In genomic region chr1:110196917-110197782, GRCh38 we compare ENCODE assay signal across 8 cellular contexts. TPM values are rescaled to one million over a fixed set of nuclear protein-coding genes. Genes with fewer than 3 reads are reported as not detected.
DNase-seq lines count a peak whose midpoint lies in the region; ATAC-seq and TF ChIP-seq lines count a peak whose summit lies in the region.

No MANE protein-coding gene starts in this region.

- in situ Hi-C loops in SK-MEL-5 (cut with HindIII; ENCODE audit: low pct_unique_long_range_greater_than_20kb, low sequenced_read_pairs) = no loop called here

- H3K36me3 Mint-ChIP-seq in CD4-positive, alpha-beta T cell (ENCODE audit: low read depth) = no peaks in the 10 kb centered on the region
- H3K36me3 Mint-ChIP-seq in activated naive CD8-positive, alpha-beta T cell treated with anti-CD3 and anti-CD28 coated beads, Interleukin-2, amount 50 U/mL, for 24 hours (ENCODE audit: low read depth) = no peaks in the 10 kb centered on the region

- peak; percentile 24 to 49 (median 32) for DNase-seq in CD4-positive, alpha-beta T cell
- DNase-seq in GM19240 (ENCODE audit: insufficient read length, low spot score) (peak; percentile 87), MM.1S (peak; percentile 46), SK-MEL-5 (ENCODE audit: low read depth, low spot score) (peak; percentile 71), right cardiac atrium (no peak)
- peak; percentile 47 for DNase-seq in activated naive CD8-positive, alpha-beta T cell treated with anti-CD3 and anti-CD28 coated beads, Interleukin-2, amount 50 U/mL, for 24 hours
- peak in 3 of 4 experiments; percentile 15 to 30 (median 27) for DNase-seq in stimulated activated CD4-positive, alpha-beta T cell treated with anti-CD3 and anti-CD28 coated beads, Interleukin-1b, Interleukin-23, amount 100 ng/mL, for 24 hours (ENCODE audit: low read depth in 4 of 4, low spot score in 1 of 4)

- no peak overlapping the region for H3K27ac Mint-ChIP-seq in CD4-positive, alpha-beta T cell
- H3K27ac Mint-ChIP-seq in activated naive CD8-positive, alpha-beta T cell treated with anti-CD3 and anti-CD28 coated beads, Interleukin-2, amount 50 U/mL, for 24 hours = no peak overlapping the region

- no peak overlapping the region for H3K4me2 ChIP-seq in MM.1S (ENCODE audit: low read depth, low read length)

- no peak overlapping the region for H3K27ac ChIP-seq in CD4-positive, alpha-beta T cell (ENCODE audit: low read depth, low read length)
- no peak overlapping the region for H3K27ac ChIP-seq in MM.1S (ENCODE audit: low read length)
- H3K27ac ChIP-seq in right cardiac atrium (ENCODE audit: low read length) = no peak overlapping the region

- peak; percentile 99 for ATAC-seq in CD4-positive, alpha-beta T cell (ENCODE audit: poor library complexity)
- peak; percentile 73 for ATAC-seq in activated naive CD8-positive, alpha-beta T cell treated with anti-CD3 and anti-CD28 coated beads, Interleukin-2, amount 50 U/mL, for 24 hours
- ATAC-seq in right cardiac atrium (peak; percentile 7 to 56), HG03095 (IDR thresholded peaks at IDR 0.05; ENCODE audit: unreplicated experiment) (no peak)

- no peaks in the 10 kb centered on the region for H3K9me2 ChIP-seq in MM.1S (replicated peaks; ENCODE audit: insufficient read depth, low read length)

- no peak overlapping the region for H3K4me3 Mint-ChIP-seq in CD4-positive, alpha-beta T cell
- no peak overlapping the region for H3K4me3 Mint-ChIP-seq in activated naive CD8-positive, alpha-beta T cell treated with anti-CD3 and anti-CD28 coated beads, Interleukin-2, amount 50 U/mL, for 24 hours

- POLR2A ChIA-PET in CD4-positive, alpha-beta T cell (lab: Charles Lee) = interaction anchor here (0.8 to 1.0 kb wide), 2 partner anchors 11 to 115 kb away, joined by 3 to 5 read pairs; no protein-coding TSS in a partner anchor

- H3K9me3 ChIP-seq in CD4-positive, alpha-beta T cell (ENCODE audit: control insufficient read depth, low read length) = no peaks in the 10 kb centered on the region
- no peaks in the 10 kb centered on the region for H3K9me3 ChIP-seq in MM.1S (replicated peaks; ENCODE audit: insufficient read depth, low read length)
- no peaks in the 10 kb centered on the region for H3K9me3 ChIP-seq in right cardiac atrium (ENCODE audit: control insufficient read depth, low read length)

- no peaks in the 10 kb centered on the region for H3K4me1 Mint-ChIP-seq in CD4-positive, alpha-beta T cell (ENCODE audit: low read depth)
- H3K4me1 Mint-ChIP-seq in activated naive CD8-positive, alpha-beta T cell treated with anti-CD3 and anti-CD28 coated beads, Interleukin-2, amount 50 U/mL, for 24 hours = peaks cover 2% of the 10 kb centered on the region

- CTCF ChIA-PET in CD4-positive, alpha-beta T cell (lab: Charles Lee) = interaction anchor here (0.7 to 1.7 kb wide), 21 partner anchors 9 to 299 kb away, joined by 3 to 32 read pairs (median 4); partner anchors contain the start of gene KCNC4

- H3K9ac ChIP-seq in MM.1S (ENCODE audit: low read length) = no peak overlapping the region

- intact Hi-C loops in CD4-positive, alpha-beta T cell (cut with DNase I, micrococcal nuclease) = loop anchor here (1.0 kb wide), 1 partner anchor 263 kb away; no protein-coding TSS in a partner anchor
- intact Hi-C loops in right cardiac atrium (cut with DNase I) = loop anchor here in 1 of 4 donors (10.0 kb wide), 1 partner anchor 298 kb away; no protein-coding TSS in a partner anchor

- H3K27me3 ChIP-seq in CD4-positive, alpha-beta T cell (ENCODE audit: control insufficient read depth, insufficient read depth, low read length) = no peaks in the 10 kb centered on the region
- H3K27me3 ChIP-seq in MM.1S (replicated peaks; ENCODE audit: insufficient read depth, low read length) (no peaks in the 10 kb centered on the region), right cardiac atrium (ENCODE audit: control insufficient read depth, insufficient read depth) (no peaks in the 10 kb centered on the region)

- H3K4me1 ChIP-seq in MM.1S (ENCODE audit: low read length) (no peaks in the 10 kb centered on the region), right cardiac atrium (ENCODE audit: control insufficient read depth, insufficient read depth, low read length) (no peaks in the 10 kb centered on the region)

- H2AFZ ChIP-seq in MM.1S (ENCODE audit: low read length) = no peak overlapping the region

- H4K20me1 ChIP-seq in MM.1S (ENCODE audit: insufficient read depth, low read length) = no peaks in the 10 kb centered on the region

- no peaks in the 10 kb centered on the region for H3K27me3 Mint-ChIP-seq in CD4-positive, alpha-beta T cell
- H3K27me3 Mint-ChIP-seq in activated naive CD8-positive, alpha-beta T cell treated with anti-CD3 and anti-CD28 coated beads, Interleukin-2, amount 50 U/mL, for 24 hours = no peaks in the 10 kb centered on the region

- no peaks in the 10 kb centered on the region for H3K9me3 Mint-ChIP-seq in CD4-positive, alpha-beta T cell
- H3K9me3 Mint-ChIP-seq in activated naive CD8-positive, alpha-beta T cell treated with anti-CD3 and anti-CD28 coated beads, Interleukin-2, amount 50 U/mL, for 24 hours = no peaks in the 10 kb centered on the region

- WGBS in right cardiac atrium = 55% methylated on average over 12 of the region's 12 CpGs

- H3K79me2 ChIP-seq in MM.1S (ENCODE audit: low read length) = no peaks in the 10 kb centered on the region

- no peaks in the 10 kb centered on the region for H3K36me3 ChIP-seq in MM.1S (replicated peaks; ENCODE audit: insufficient read depth, low read length)

- no peaks in the 10 kb centered on the region for H3F3A ChIP-seq in MM.1S (ENCODE audit: insufficient read depth, low read length)

- H3K4me3 ChIP-seq in MM.1S (ENCODE audit: low read length) (no peak overlapping the region), right cardiac atrium (ENCODE audit: low read length) (no peak overlapping the region)

- TF ChIP-seq CTCF in CD4-positive, alpha-beta T cell (IDR thresholded peaks at IDR 0.05) = peak; percentile 96
- TF ChIP-seq CTCF in MM.1S (IDR thresholded peaks at IDR 0.05; ENCODE audit: low read length) = peak; percentile 70

RNA-seq across cellular contexts. Expression of gene KCNC4, which starts 13.0 kb away (rescaled TPM):
- 10 to 100 TPM; 16.5 to 17.7 TPM for total RNA-seq in CD4-positive, alpha-beta T cell
- total RNA-seq in SK-MEL-5 (2014; rRNA removed; shearing (Covaris generic)) = 1.8 and 2.7 TPM in 2 replicates
- 5.5 and 11.5 TPM in 2 replicates for polyA plus RNA-seq in SK-MEL-5 (2015; cell fraction: cytosol; rRNA removed)
- polyA plus RNA-seq in SK-MEL-5 (2015; cell fraction: nucleus; rRNA removed) = 8.8 and 16.6 TPM in 2 replicates
- 1 to 10 TPM; 6.5 to 8.5 (median 7.0) TPM for total RNA-seq in right cardiac atrium
- polyA plus RNA-seq in right cardiac atrium = 4.1 TPM

RNA-seq across cellular contexts. Expression of gene SLC6A17, which starts 46.9 kb away (rescaled TPM):
- total RNA-seq in CD4-positive, alpha-beta T cell = not detected
- 5.7 and 6.9 TPM in 2 replicates for total RNA-seq in SK-MEL-5 (2014; rRNA removed; shearing (Covaris generic))
- 4.7 and 6.6 TPM in 2 replicates for polyA plus RNA-seq in SK-MEL-5 (2015; cell fraction: cytosol; rRNA removed)
- 1.6 and 4.6 TPM in 2 replicates for polyA plus RNA-seq in SK-MEL-5 (2015; cell fraction: nucleus; rRNA removed)
- under 1 TPM in 1 of 4 donors, not detected in 3; 0.06 TPM for total RNA-seq in right cardiac atrium
- 0.02 TPM for polyA plus RNA-seq in right cardiac atrium

Comparison
In these comparisons a context has a peak if more than half of its experiments do, and no peak if none do; other contexts are left out.
1. DNase-seq: peak in CD4-positive, alpha-beta T cell (10 of 10), GM19240 (single experiment), MM.1S (single experiment), SK-MEL-5 (single experiment), activated naive CD8-positive, alpha-beta T cell treated with anti-CD3 and anti-CD28 coated beads, Interleukin-2, amount 50 U/mL, for 24 hours (single experiment) and stimulated activated CD4-positive, alpha-beta T cell treated with anti-CD3 and anti-CD28 coated beads, Interleukin-1b, Interleukin-23, amount 100 ng/mL, for 24 hours (3 of 4); none in right cardiac atrium (0 of 3).